ENCODE assay signal across 8 cellular contexts in genomic region chr1:246506440-246506784, GRCh38. TPM values are rescaled to one million over a fixed set of nuclear protein-coding genes. Genes with fewer than 3 reads are reported as not detected.
DNase-seq lines count a peak whose midpoint lies in the region; ATAC-seq and TF ChIP-seq lines count a peak whose summit lies in the region.

No MANE protein-coding gene starts in this region.

- no peaks in the 10 kb centered on the region for H3K27me3 ChIP-seq in HCT116 (ENCODE audit: insufficient read depth, low read length)

- BruUV-seq in HCT116 (replicated peaks; lab: Mats Ljungman, UMichigan) (no TSS peak), OCI-LY7 (replicated peaks; lab: Mats Ljungman, UMichigan) (no TSS peak)

- no peaks in the 10 kb centered on the region for H3K9me2 ChIP-seq in HCT116 (ENCODE audit: insufficient read depth)
- H3K9me2 ChIP-seq in OCI-LY7 (ENCODE audit: insufficient read depth, low read length) = no peaks in the 10 kb centered on the region

- DNase-seq in HCT116 (ENCODE audit: low read depth, low spot score) = no peak
- peak; percentile 33 for DNase-seq in OCI-LY7 (ENCODE audit: low spot score)
- no peak for DNase-seq in endothelial cell (ENCODE audit: low spot score)
- no peak for DNase-seq in natural killer cell
- DNase-seq in dedifferentiated amniotic fluid mesenchymal stem cell (ENCODE audit: extremely low spot score) = no peak
- DNase-seq in H4 (ENCODE audit: low spot score) = no peak
- DNase-seq in stimulated activated naive CD4-positive, alpha-beta T cell (lab: John Stamatoyannopoulos, UW) = no peak

- intact Hi-C loops in HCT116 (cut with micrococcal nuclease) (no loop called here), OCI-LY7 (cut with micrococcal nuclease; ENCODE audit: unreplicated experiment) (loop anchor here (2.0 to 5.0 kb wide), 2 partner anchors 60 to 571 kb away; partner anchors contain the start of genes CNST, TFB2M and ZNF670), natural killer cell (cut with micrococcal nuclease) (loop anchor here (2.0 kb wide), 1 partner anchor 60 kb away; the partner anchor contains the start of genes CNST and TFB2M)

- H3K9ac ChIP-seq in HCT116 (ENCODE audit: low read length) = peak overlapping the region; percentile 65

- RAD21 ChIA-PET in HCT116 (lab: Charles Lee; ENCODE audit: low non-redundant PET in 1 of 2, low total read pairs in 2 of 2, uncharacterized antibody in 2 of 2, unreplicated experiment in 2 of 2) = no interaction called here

- H2AFZ ChIP-seq in HCT116 (ENCODE audit: low read depth, low read length, poor library complexity, severe bottlenecking) = no peak overlapping the region
- peak overlapping the region; percentile 99 for H2AFZ ChIP-seq in OCI-LY7 (ENCODE audit: low read length)

- H3K27ac ChIP-seq in HCT116 (ENCODE audit: low read depth, low read length) (no peak overlapping the region; the same call in 1 of the 2 replicates), OCI-LY7 (ENCODE audit: low read depth, low read length, poor library complexity, severe bottlenecking) (no peak overlapping the region)

- H3K4me3 ChIP-seq in GM08714 (ENCODE audit: low read length) (peak overlapping the region; percentile 87), HCT116 (replicated peaks in 1 of 2; ENCODE audit: low read depth in 1 of 2, low read length in 2 of 2) (peak overlapping the region; percentile 82 to 85), OCI-LY7 (ENCODE audit: low read depth, low read length, poor library complexity, severe bottlenecking) (peak overlapping the region; percentile 95)

- peaks cover 0 to 13% of the 10 kb centered on the region in 2 experiments; a peak in 2 of 4 replicates for H3K4me1 ChIP-seq in HCT116 (ENCODE audit: control insufficient read depth in 1 of 2, insufficient read depth in 2 of 2, low read length in 2 of 2)
- peaks cover 13% of the 10 kb centered on the region for H3K4me1 ChIP-seq in OCI-LY7 (ENCODE audit: insufficient read depth, low read length, poor library complexity, severe bottlenecking)

- CTCF ChIA-PET in HCT116 (lab: Charles Lee) = interaction anchor here (1.0 kb wide), 1 partner anchor 248 kb away, joined by 3 read pairs; no protein-coding TSS in a partner anchor
- CTCF ChIA-PET in OCI-LY7 (lab: Charles Lee; ENCODE audit: unreplicated experiment) = interaction anchor here (0.6 to 1.2 kb wide), 3 partner anchors 21 to 89 kb away, joined by 3 to 4 read pairs (median 3); no protein-coding TSS in a partner anchor

- TF ChIP-seq CTCF in HCT116 (IDR thresholded peaks at IDR 0.05 in 2 of 3, conservative IDR thresholded peaks at IDR 0.05 in 1 of 3; ENCODE audit: borderline replicate concordance in 1 of 3, insufficient read depth in 1 of 3, low read depth in 2 of 3, low read length in 2 of 3) (no peak), OCI-LY7 (conservative IDR thresholded peaks at IDR 0.05; ENCODE audit: low read length) (no peak), endothelial cell (IDR thresholded peaks at IDR 0.05; ENCODE audit: unreplicated experiment) (no peak), natural killer cell (IDR thresholded peaks at IDR 0.05) (no peak)

- H3K4me1 Mint-ChIP-seq in endothelial cell (ENCODE audit: unreplicated experiment) = peaks cover 16% of the 10 kb centered on the region
- peaks cover 24 to 38% of the 10 kb centered on the region in 2 donors for H3K4me1 Mint-ChIP-seq in natural killer cell

- H3K9me3 ChIP-seq in HCT116 (ENCODE audit: control insufficient read depth in 1 of 2, insufficient read depth in 1 of 2, low read depth in 1 of 2, low read length in 2 of 2) = no peaks in the 10 kb centered on the region
- H3K9me3 ChIP-seq in OCI-LY7 (ENCODE audit: low read length) = no peaks in the 10 kb centered on the region

- H3K4me3 Mint-ChIP-seq in endothelial cell (ENCODE audit: unreplicated experiment) = peak overlapping the region; percentile 95
- peak overlapping the region; percentile 91 for H3K4me3 Mint-ChIP-seq in natural killer cell

- H3K4me2 ChIP-seq in HCT116 (ENCODE audit: low read length) (peak overlapping the region; percentile 89), OCI-LY7 (ENCODE audit: low read length) (peak overlapping the region; percentile 76)

- H3K27ac Mint-ChIP-seq in endothelial cell (ENCODE audit: unreplicated experiment) (no peak overlapping the region), natural killer cell (peak overlapping the region; percentile 39 to 69)

- no peak for TF ChIP-seq RAD21 in HCT116 (IDR thresholded peaks at IDR 0.05; ENCODE audit: low read depth)

- H4K20me1 ChIP-seq in HCT116 (ENCODE audit: insufficient read depth) = no peaks in the 10 kb centered on the region
- no peaks in the 10 kb centered on the region for H4K20me1 ChIP-seq in OCI-LY7 (ENCODE audit: insufficient read depth, low read length)

- H3K27me3 Mint-ChIP-seq in endothelial cell (ENCODE audit: unreplicated experiment) (peaks cover 14% of the 10 kb centered on the region), natural killer cell (ENCODE audit: low read depth in 2 of 2) (no peaks in the 10 kb centered on the region)

- H3K79me2 ChIP-seq in HCT116 (ENCODE audit: insufficient read depth, low read length) (no peaks in the 10 kb centered on the region), OCI-LY7 (ENCODE audit: insufficient read depth, low read depth, low read length) (no peaks in the 10 kb centered on the region)

- POLR2A ChIA-PET in HCT116 (lab: Charles Lee) = no interaction called here
- POLR2A ChIA-PET in OCI-LY7 (lab: Charles Lee) = interaction anchor here (0.6 to 1.2 kb wide), 5 partner anchors 20 to 218 kb away, joined by 3 to 4 read pairs (median 3); partner anchors contain the start of gene SCCPDH

- no peak for ATAC-seq in HCT116
- peak in 2 of 3 donors; percentile 0 to 4 for ATAC-seq in natural killer cell

- H3K36me3 Mint-ChIP-seq in endothelial cell (ENCODE audit: low read depth, unreplicated experiment) = peaks cover 12% of the 10 kb centered on the region
- H3K36me3 Mint-ChIP-seq in natural killer cell = no peaks in the 10 kb centered on the region

- H3K36me3 ChIP-seq in HCT116 (ENCODE audit: control insufficient read depth in 1 of 2, insufficient read depth in 2 of 2, low read length in 2 of 2) = no peaks in the 10 kb centered on the region; a peak in 1 of 4 replicates
- H3K36me3 ChIP-seq in OCI-LY7 (ENCODE audit: insufficient read depth, low read length) = no peaks in the 10 kb centered on the region

- H3K9me3 Mint-ChIP-seq in endothelial cell (ENCODE audit: unreplicated experiment) = no peaks in the 10 kb centered on the region
- H3K9me3 Mint-ChIP-seq in natural killer cell = no peaks in the 10 kb centered on the region

- no peak for TF ChIP-seq POLR2A in HCT116 (IDR thresholded peaks at IDR 0.05; ENCODE audit: borderline replicate concordance, extremely low read depth, insufficient read depth, insufficient read length)

TF ChIP-seq in HCT116, 20 proteins besides CTCF, POLR2A, EP300 and RAD21 (continues in another document):
- no peak for TF ChIP-seq EGR1 (IDR thresholded peaks at IDR 0.05; ENCODE audit: low read depth)
- TF ChIP-seq, protein P1, sequence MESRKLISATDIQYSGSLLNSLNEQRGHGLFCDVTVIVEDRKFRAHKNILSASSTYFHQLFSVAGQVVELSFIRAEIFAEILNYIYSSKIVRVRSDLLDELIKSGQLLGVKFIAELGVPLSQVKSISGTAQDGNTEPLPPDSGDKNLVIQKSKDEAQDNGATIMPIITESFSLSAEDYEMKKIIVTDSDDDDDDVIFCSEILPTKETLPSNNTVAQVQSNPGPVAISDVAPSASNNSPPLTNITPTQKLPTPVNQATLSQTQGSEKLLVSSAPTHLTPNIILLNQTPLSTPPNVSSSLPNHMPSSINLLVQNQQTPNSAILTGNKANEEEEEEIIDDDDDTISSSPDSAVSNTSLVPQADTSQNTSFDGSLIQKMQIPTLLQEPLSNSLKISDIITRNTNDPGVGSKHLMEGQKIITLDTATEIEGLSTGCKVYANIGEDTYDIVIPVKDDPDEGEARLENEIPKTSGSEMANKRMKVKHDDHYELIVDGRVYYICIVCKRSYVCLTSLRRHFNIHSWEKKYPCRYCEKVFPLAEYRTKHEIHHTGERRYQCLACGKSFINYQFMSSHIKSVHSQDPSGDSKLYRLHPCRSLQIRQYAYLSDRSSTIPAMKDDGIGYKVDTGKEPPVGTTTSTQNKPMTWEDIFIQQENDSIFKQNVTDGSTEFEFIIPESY (IDR thresholded peaks at IDR 0.05; ENCODE audit: extremely low read depth, insufficient replicate concordance, low read length) = no peak
- no peak for TF ChIP-seq FOSL1 (IDR thresholded peaks at IDR 0.05; ENCODE audit: low read depth)
- no peak for TF ChIP-seq TCF7L2 (IDR thresholded peaks at IDR 0.05; ENCODE audit: borderline replicate concordance, extremely low read depth, insufficient read depth, insufficient read length)

RNA-seq across cellular contexts. Expression of gene SMYD3, which starts 0.7 kb away (rescaled TPM):
- 33.6 TPM for total RNA-seq in HCT116 (2021; ENCODE audit: unreplicated experiment)
- 29.5 and 38.2 TPM in 2 replicates for polyA plus RNA-seq in HCT116 (2012)
- 26.6 and 28.9 TPM in 2 replicates for total RNA-seq in OCI-LY7 (2014; rRNA removed; shearing (Covaris generic))
- total RNA-seq in OCI-LY7 (2022) = 32.5 and 34.5 TPM in 2 replicates
- total RNA-seq in endothelial cell (ENCODE audit: unreplicated experiment) = 35.4 TPM
- 10 to 100 TPM; 43.6 to 48.0 (median 46.1) TPM for total RNA-seq in natural killer cell
- 47.4 and 52.8 TPM in 2 replicates for total RNA-seq in H4 (2014; rRNA removed; shearing (Covaris generic))

RNA-seq across cellular contexts. Expression of gene TFB2M, which starts 59.6 kb away (rescaled TPM):
- total RNA-seq in HCT116 (2021; ENCODE audit: unreplicated experiment) (24.4 TPM), OCI-LY7 (2022) (13.2 and 17.5 TPM in 2 replicates), endothelial cell (ENCODE audit: unreplicated experiment) (9.5 TPM), natural killer cell (10 to 100 TPM; 13.4 to 15.1 (median 15.1) TPM)
- 6.8 and 9.3 TPM in 2 replicates for polyA plus RNA-seq in HCT116 (2012)
- 10.7 and 15.0 TPM in 2 replicates for total RNA-seq in OCI-LY7 (2014; rRNA removed; shearing (Covaris generic))
- 23.2 and 26.3 TPM in 2 replicates for total RNA-seq in H4 (2014; rRNA removed; shearing (Covaris generic))

RNA-seq across cellular contexts. Expression of gene CNST, which starts 59.8 kb away (rescaled TPM):
- total RNA-seq in HCT116 (2021; ENCODE audit: unreplicated experiment) (13.5 TPM), OCI-LY7 (2022) (25.1 and 27.2 TPM in 2 replicates), endothelial cell (ENCODE audit: unreplicated experiment) (14.6 TPM), natural killer cell (10 to 100 TPM; 48.2 to 56.1 (median 49.7) TPM)
- polyA plus RNA-seq in HCT116 (2012) = 4.3 and 5.0 TPM in 2 replicates
- 14.6 and 17.1 TPM in 2 replicates for total RNA-seq in OCI-LY7 (2014; rRNA removed; shearing (Covaris generic))
- total RNA-seq in H4 (2014; rRNA removed; shearing (Covaris generic)) = 8.6 and 10.2 TPM in 2 replicates
